Comparison of ENCODE assay signal across 27 cellular contexts in genomic region chr1:22864886-22865285, GRCh38.
"Had no signal": no experiment of that assay in that cellular context is flagged by ENCODE, and none has a peak within 500 bp of the region (broad histone marks: within the 10 kb centered on the region; RNA-seq: fewer than 3 reads in every experiment).

No MANE protein-coding gene starts in this region.

- H3K27me3 ChIP-seq: colonic mucosa, dorsolateral prefrontal cortex, gastrocnemius medialis had no signal

- H3K27ac ChIP-seq: colonic mucosa, coronary artery, dorsolateral prefrontal cortex, epithelial cell of prostate, esophagus muscularis mucosa, esophagus squamous epithelium, foreskin keratinocyte, gastrocnemius medialis, gastroesophageal sphincter, heart left ventricle, heart right ventricle had no signal

- DNase-seq: colonic mucosa; cortex of kidney; dermis blood vessel endothelial cell; dorsolateral prefrontal cortex; effector CD4-positive, alpha-beta T cell; effector CD8-positive, alpha-beta T cell; effector memory CD4-positive, alpha-beta T cell; effector memory CD8-positive, alpha-beta T cell; endodermal cell; erythroblast; esophagus squamous epithelium; foreskin fibroblast; foreskin melanocyte; gastrocnemius medialis; glutamatergic neuron; head of caudate nucleus; heart left ventricle; heart right ventricle had no signal

- H3K36me3 ChIP-seq: colonic mucosa, esophagus muscularis mucosa, esophagus squamous epithelium, gastrocnemius medialis, gastroesophageal sphincter, heart left ventricle, heart right ventricle had no signal

- H3K4me1 ChIP-seq: colonic mucosa, foreskin keratinocyte, gastrocnemius medialis, gastroesophageal sphincter had no signal

- H3K9me3 ChIP-seq: colonic mucosa, gastrocnemius medialis had no signal

- FAIRE-seq: colon, endometrium, endothelial cell of umbilical vein, frontal cortex had no signal

- H3K4me3 ChIP-seq: colonic mucosa, coronary artery, dorsolateral prefrontal cortex, esophagus muscularis mucosa, esophagus squamous epithelium, gastrocnemius medialis, gastroesophageal sphincter, heart left ventricle, heart right ventricle had no signal
